Comparison of ENCODE assay signal across 2 cellular contexts in genomic region chr16:4356820-4357219, GRCh38.
TF ChIP-seq lines count a peak whose summit lies in the region.

No MANE protein-coding gene starts in this region.

TF ChIP-seq in GM23338, 12 proteins besides CTCF, POLR2A, EP300 and RAD21:
- TF ChIP-seq, protein P1, sequence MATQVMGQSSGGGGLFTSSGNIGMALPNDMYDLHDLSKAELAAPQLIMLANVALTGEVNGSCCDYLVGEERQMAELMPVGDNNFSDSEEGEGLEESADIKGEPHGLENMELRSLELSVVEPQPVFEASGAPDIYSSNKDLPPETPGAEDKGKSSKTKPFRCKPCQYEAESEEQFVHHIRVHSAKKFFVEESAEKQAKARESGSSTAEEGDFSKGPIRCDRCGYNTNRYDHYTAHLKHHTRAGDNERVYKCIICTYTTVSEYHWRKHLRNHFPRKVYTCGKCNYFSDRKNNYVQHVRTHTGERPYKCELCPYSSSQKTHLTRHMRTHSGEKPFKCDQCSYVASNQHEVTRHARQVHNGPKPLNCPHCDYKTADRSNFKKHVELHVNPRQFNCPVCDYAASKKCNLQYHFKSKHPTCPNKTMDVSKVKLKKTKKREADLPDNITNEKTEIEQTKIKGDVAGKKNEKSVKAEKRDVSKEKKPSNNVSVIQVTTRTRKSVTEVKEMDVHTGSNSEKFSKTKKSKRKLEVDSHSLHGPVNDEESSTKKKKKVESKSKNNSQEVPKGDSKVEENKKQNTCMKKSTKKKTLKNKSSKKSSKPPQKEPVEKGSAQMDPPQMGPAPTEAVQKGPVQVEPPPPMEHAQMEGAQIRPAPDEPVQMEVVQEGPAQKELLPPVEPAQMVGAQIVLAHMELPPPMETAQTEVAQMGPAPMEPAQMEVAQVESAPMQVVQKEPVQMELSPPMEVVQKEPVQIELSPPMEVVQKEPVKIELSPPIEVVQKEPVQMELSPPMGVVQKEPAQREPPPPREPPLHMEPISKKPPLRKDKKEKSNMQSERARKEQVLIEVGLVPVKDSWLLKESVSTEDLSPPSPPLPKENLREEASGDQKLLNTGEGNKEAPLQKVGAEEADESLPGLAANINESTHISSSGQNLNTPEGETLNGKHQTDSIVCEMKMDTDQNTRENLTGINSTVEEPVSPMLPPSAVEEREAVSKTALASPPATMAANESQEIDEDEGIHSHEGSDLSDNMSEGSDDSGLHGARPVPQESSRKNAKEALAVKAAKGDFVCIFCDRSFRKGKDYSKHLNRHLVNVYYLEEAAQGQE (IDR thresholded peaks at IDR 0.05; ENCODE audit: unreplicated experiment) = no peak
- TF ChIP-seq ZNF331 (CRISPR knock-in tag; IDR thresholded peaks at IDR 0.05; ENCODE audit: low read depth) = no peak
- no peak for TF ChIP-seq CREB1 (CRISPR knock-in tag; IDR thresholded peaks at IDR 0.05; ENCODE audit: low read depth)
- TF ChIP-seq POLR2AphosphoS5 (IDR thresholded peaks at IDR 0.05; ENCODE audit: low read depth) = no peak
- no peak for TF ChIP-seq JUNB (IDR thresholded peaks at IDR 0.05; ENCODE audit: unreplicated experiment)
- TF ChIP-seq EZH2phosphoT487 (IDR thresholded peaks at IDR 0.05; ENCODE audit: unreplicated experiment) = no peak
- TF ChIP-seq ETS1 (IDR thresholded peaks at IDR 0.05) = no peak
- TF ChIP-seq ZNF114 (CRISPR knock-in tag; IDR thresholded peaks at IDR 0.05) = no peak
TF ChIP-seq in GM23338: peak in this region for 0.

TF ChIP-seq in WTC11, 78 proteins besides CTCF, POLR2A, EP300 and RAD21 (continued from another document):
- no peak for TF ChIP-seq ZNF425 (CRISPR knock-in tag; conservative IDR thresholded peaks at IDR 0.05)
- TF ChIP-seq, protein P2, sequence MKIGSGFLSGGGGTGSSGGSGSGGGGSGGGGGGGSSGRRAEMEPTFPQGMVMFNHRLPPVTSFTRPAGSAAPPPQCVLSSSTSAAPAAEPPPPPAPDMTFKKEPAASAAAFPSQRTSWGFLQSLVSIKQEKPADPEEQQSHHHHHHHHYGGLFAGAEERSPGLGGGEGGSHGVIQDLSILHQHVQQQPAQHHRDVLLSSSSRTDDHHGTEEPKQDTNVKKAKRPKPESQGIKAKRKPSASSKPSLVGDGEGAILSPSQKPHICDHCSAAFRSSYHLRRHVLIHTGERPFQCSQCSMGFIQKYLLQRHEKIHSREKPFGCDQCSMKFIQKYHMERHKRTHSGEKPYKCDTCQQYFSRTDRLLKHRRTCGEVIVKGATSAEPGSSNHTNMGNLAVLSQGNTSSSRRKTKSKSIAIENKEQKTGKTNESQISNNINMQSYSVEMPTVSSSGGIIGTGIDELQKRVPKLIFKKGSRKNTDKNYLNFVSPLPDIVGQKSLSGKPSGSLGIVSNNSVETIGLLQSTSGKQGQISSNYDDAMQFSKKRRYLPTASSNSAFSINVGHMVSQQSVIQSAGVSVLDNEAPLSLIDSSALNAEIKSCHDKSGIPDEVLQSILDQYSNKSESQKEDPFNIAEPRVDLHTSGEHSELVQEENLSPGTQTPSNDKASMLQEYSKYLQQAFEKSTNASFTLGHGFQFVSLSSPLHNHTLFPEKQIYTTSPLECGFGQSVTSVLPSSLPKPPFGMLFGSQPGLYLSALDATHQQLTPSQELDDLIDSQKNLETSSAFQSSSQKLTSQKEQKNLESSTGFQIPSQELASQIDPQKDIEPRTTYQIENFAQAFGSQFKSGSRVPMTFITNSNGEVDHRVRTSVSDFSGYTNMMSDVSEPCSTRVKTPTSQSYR (CRISPR knock-in tag; IDR thresholded peaks at IDR 0.05) = no peak
- no peak for TF ChIP-seq ATF2 (CRISPR knock-in tag; IDR thresholded peaks at IDR 0.05; ENCODE audit: borderline replicate concordance, low read depth)
